Comparison of ENCODE assay signal across 23 cellular contexts in genomic region chr3:1532935-1533606, GRCh38.
"Had no signal": no experiment of that assay in that cellular context is flagged by ENCODE, and none has a peak within 500 bp of the region (broad histone marks: within the 10 kb centered on the region; RNA-seq: fewer than 3 reads in every experiment).

No MANE protein-coding gene starts in this region.

- DNase-seq: cortex of kidney; dorsolateral prefrontal cortex; effector CD8-positive, alpha-beta T cell; foreskin melanocyte; head of caudate nucleus; kidney; left cardiac atrium; left ventricle myocardium inferior; mesendoderm; naive B cell; nephron progenitor cell; sigmoid colon; stimulated activated CD4-positive, alpha-beta T cell treated with anti-CD3 and anti-CD28 coated beads, Interleukin-2, amount 100 ng/mL, for 24 hours; stimulated activated CD4-positive, alpha-beta T cell treated with anti-CD3 and anti-CD28 coated beads, Interleukin-4, amount 100 ng/mL, for 4 hours; stimulated activated naive CD4-positive, alpha-beta T cell; stomach; substantia nigra; transverse colon had no signal

- H3K27me3 ChIP-seq: hepatocyte, right atrium auricular region, sigmoid colon, stomach, transverse colon had no signal

- H3K4me3 ChIP-seq: dorsolateral prefrontal cortex, hepatocyte, left ventricle myocardium inferior, lung, right atrium auricular region, sigmoid colon, skin epidermis, stomach, thoracic aorta, transverse colon had no signal

- H2AFZ ChIP-seq: hepatocyte had no signal

- H3K27ac ChIP-seq: dorsolateral prefrontal cortex, hepatocyte, left ventricle myocardium inferior, right atrium auricular region, sigmoid colon, skin epidermis, stomach, thoracic aorta, transverse colon had no signal

- H3K4me2 ChIP-seq: hepatocyte had no signal

- H3K4me1 ChIP-seq: left ventricle myocardium inferior, right atrium auricular region, sigmoid colon, stomach, transverse colon had no signal

- H3K36me3 ChIP-seq: left ventricle myocardium inferior, right atrium auricular region, sigmoid colon, stomach, thoracic aorta, transverse colon had no signal

- ATAC-seq: left cardiac atrium had no signal

- H3K79me2 ChIP-seq: hepatocyte had no signal

- FAIRE-seq: kidney had no signal
